ENCODE assay signal across 9 cellular contexts in genomic region chr6:35240838-35241801, GRCh38. TPM values are rescaled to one million over a fixed set of nuclear protein-coding genes. Genes with fewer than 3 reads are reported as not detected.
DNase-seq lines count a peak whose midpoint lies in the region; ATAC-seq, FAIRE-seq and TF ChIP-seq lines count a peak whose summit lies in the region.
"Had no signal": no experiment of that assay in that cellular context is flagged by ENCODE, and none has a peak within 500 bp of the region (broad histone marks: within the 10 kb centered on the region; RNA-seq: fewer than 3 reads in every experiment).

No MANE protein-coding gene starts in this region.

- H3K9me3 Mint-ChIP-seq in CD8-positive, alpha-beta T cell, result no peaks in the 10 kb centered on the region
- no peaks in the 10 kb centered on the region for H3K9me3 Mint-ChIP-seq in mesothelial cell of epicardium
- H3K9me3 Mint-ChIP-seq: IgD-negative memory B cell had no signal

- no peak overlapping the region for H3K4me3 ChIP-seq in CD8-positive, alpha-beta T cell (ENCODE audit: low read depth, low read length)
- H3K4me3 ChIP-seq in HEK293 (ENCODE audit: low read depth, low read length) (no peak overlapping the region), H1 (ENCODE audit: extremely low read depth in 1 of 4, insufficient read depth in 2 of 4, low read depth in 3 of 4, low read length in 4 of 4) (no peak overlapping the region)

- H4K5ac ChIP-seq in H1 (ENCODE audit: insufficient read length, low read depth, low read length), result no peak overlapping the region

- H3K79me2 ChIP-seq in H1 (ENCODE audit: control insufficient read depth in 1 of 2, insufficient read depth in 2 of 2, low read length in 2 of 2), result no peaks in the 10 kb centered on the region

- H3K4me2 ChIP-seq in H1 (ENCODE audit: insufficient read depth in 1 of 2, low read depth in 2 of 2, low read length in 2 of 2), result peak overlapping the region in 1 of 2 experiments; percentile 4; a peak in 1 of 4 replicates

- CTCF ChIA-PET in CD8-positive, alpha-beta T cell (lab: Charles Lee), result interaction anchor here (0.6 to 3.8 kb wide), 44 partner anchors 9 to 1078 kb away, joined by 3 to 70 read pairs (median 3); partner anchors contain the start of gene RPL10A
- CTCF ChIA-PET in HEK293 (lab: Yijun Ruan, JAX), result interaction anchor here (0.6 to 9.4 kb wide), 68 partner anchors 8 to 1045 kb away, joined by 3 to 191 read pairs (median 3); partner anchors contain the start of genes SCUBE3, TCP11 and ZNF76
- CTCF ChIA-PET in H1 (lab: Charles Lee; ENCODE audit: partially characterized antibody), result interaction anchor here (0.7 to 9.6 kb wide), 50 partner anchors 9 to 569 kb away, joined by 3 to 143 read pairs (median 7); partner anchors contain the start of genes SCUBE3, TCP11 and ZNF76

- H3K4ac ChIP-seq in H1 (replicated peaks; ENCODE audit: insufficient read length, low read depth, low read length), result no peak overlapping the region

- no peaks in the 10 kb centered on the region for H3K27me3 Mint-ChIP-seq in CD8-positive, alpha-beta T cell (ENCODE audit: low read depth)
- H3K27me3 Mint-ChIP-seq in mesothelial cell of epicardium (ENCODE audit: low read depth), result no peaks in the 10 kb centered on the region
- H3K27me3 Mint-ChIP-seq: IgD-negative memory B cell had no signal

- TF ChIP-seq EP300 in H1 (IDR thresholded peaks at IDR 0.05; ENCODE audit: borderline replicate concordance in 1 of 2, low read depth in 2 of 2, low read length in 2 of 2), result no peak

- no peaks in the 10 kb centered on the region for H3K23me2 ChIP-seq in H1 (ENCODE audit: low read depth, low read length)

- no peak overlapping the region for H3K4me3 Mint-ChIP-seq in CD8-positive, alpha-beta T cell
- no peak overlapping the region for H3K4me3 Mint-ChIP-seq in mesothelial cell of epicardium
- H3K4me3 Mint-ChIP-seq: IgD-negative memory B cell had no signal

- TF ChIP-seq CTCF in CD8-positive, alpha-beta T cell (IDR thresholded peaks at IDR 0.05), result peak; percentile 100
- TF ChIP-seq CTCF in HEK293 (tag by site-specific recombination; IDR thresholded peaks at IDR 0.05) (peak; percentile 96), H1 (IDR thresholded peaks at IDR 0.05; ENCODE audit: control extremely low read depth in 1 of 3, insufficient read depth in 1 of 3, low read depth in 1 of 3, low read length in 3 of 3) (peak; percentile 93 to 97 (median 95)), mesothelial cell of epicardium (IDR thresholded peaks at IDR 0.05; ENCODE audit: unreplicated experiment) (peak; percentile 95)

- H3K36me3 ChIP-seq in CD8-positive, alpha-beta T cell (ENCODE audit: insufficient read depth, low read length), result no peaks in the 10 kb centered on the region
- H3K36me3 ChIP-seq in HEK293 (ENCODE audit: control insufficient read depth in 2 of 2, insufficient read depth in 1 of 2, low read length in 2 of 2) (peaks cover 0 to 66% of the 10 kb centered on the region in 2 experiments; a peak in 1 of 3 replicates), H1 (ENCODE audit: control insufficient read depth in 2 of 4, insufficient read depth in 4 of 4, low read length in 3 of 4) (no peaks in the 10 kb centered on the region)

- no peak overlapping the region for H2BK20ac ChIP-seq in H1 (ENCODE audit: low read length)

- no peak overlapping the region for H2BK120ac ChIP-seq in H1 (replicated peaks; ENCODE audit: low read depth, low read length)

- H2AFZ ChIP-seq in H1 (ENCODE audit: low read length), result no peak overlapping the region

- H3K27me3 ChIP-seq in CD8-positive, alpha-beta T cell (ENCODE audit: insufficient read depth, low read length), result no peaks in the 10 kb centered on the region
- H3K27me3 ChIP-seq in H1 (replicated peaks in 1 of 4; ENCODE audit: control insufficient read depth in 3 of 4, extremely low read depth in 1 of 4, insufficient read depth in 3 of 4, low read length in 3 of 4), result peaks cover 2 to 28% (median 22%) of the 10 kb centered on the region in 4 experiments

- no peak overlapping the region for H4K91ac ChIP-seq in H1 (replicated peaks; ENCODE audit: insufficient read length, low read length)

- ATAC-seq in CD8-positive, alpha-beta T cell, result peak; percentile 90
- no peak for ATAC-seq in GM19035 (IDR thresholded peaks at IDR 0.05; ENCODE audit: unreplicated experiment)

- no peak overlapping the region for H2BK12ac ChIP-seq in H1 (ENCODE audit: low read depth, low read length)

- intact Hi-C loops in CD8-positive, alpha-beta T cell (cut with DNase I, micrococcal nuclease), result loop anchor here in 1 of 2 experiments (1.0 to 10.0 kb wide), 4 partner anchors 94 to 1076 kb away; no protein-coding TSS in a partner anchor

- H3K36me3 Mint-ChIP-seq in CD8-positive, alpha-beta T cell, result peaks cover 22% of the 10 kb centered on the region
- H3K36me3 Mint-ChIP-seq in mesothelial cell of epicardium, result peaks cover 14% of the 10 kb centered on the region

- no peak overlapping the region for H3K23ac ChIP-seq in H1 (ENCODE audit: insufficient read length)

- peak; percentile 99 for TF ChIP-seq RAD21 in H1 (IDR thresholded peaks at IDR 0.05 in 1 of 2, conservative IDR thresholded peaks at IDR 0.05 in 1 of 2; ENCODE audit: low read depth in 2 of 2, low read length in 2 of 2)

- H3K4me1 Mint-ChIP-seq in CD8-positive, alpha-beta T cell (ENCODE audit: low read depth), result peaks cover 3% of the 10 kb centered on the region
- peaks cover 35% of the 10 kb centered on the region for H3K4me1 Mint-ChIP-seq in mesothelial cell of epicardium

- DNase-seq in CD8-positive, alpha-beta T cell, result peak; percentile 56 to 83 (median 67)
- DNase-seq in NCI-H774 (lab: John Stamatoyannopoulos, UW), result peak; percentile 50
- peak; percentile 37 to 58 for DNase-seq in activated CD8-positive, alpha-beta memory T cell treated with anti-CD3 and anti-CD28 coated beads for 1 hour (ENCODE audit: extremely low read depth in 1 of 2, low read depth in 1 of 2)
- peak; percentile 64 to 97 for DNase-seq in H1 (ENCODE audit: low read depth in 1 of 2, low spot score in 2 of 2)
- DNase-seq in mesothelial cell of epicardium (ENCODE audit: low spot score in 2 of 2, unreplicated experiment in 2 of 2), result peak; percentile 65 to 91
- peak; percentile 32 to 53 for DNase-seq in stimulated activated CD8-positive, alpha-beta memory T cell treated with anti-CD3 and anti-CD28 coated beads, Interleukin-4, amount 100 ng/mL, for 1 hour (ENCODE audit: low read depth in 2 of 2, low spot score in 1 of 2)

- H3K4me1 ChIP-seq in CD8-positive, alpha-beta T cell (ENCODE audit: insufficient read depth, low read length), result no peaks in the 10 kb centered on the region
- H3K4me1 ChIP-seq in HEK293 (ENCODE audit: control insufficient read depth, insufficient read depth, low read length) (no peaks in the 10 kb centered on the region), H1 (replicated peaks in 1 of 4; ENCODE audit: control insufficient read depth in 3 of 4, insufficient read depth in 4 of 4, low read length in 3 of 4) (peaks cover 11 to 40% (median 21%) of the 10 kb centered on the region in 4 experiments)

- H2AK5ac ChIP-seq in H1 (ENCODE audit: low read depth, low read length), result no peak overlapping the region

- H3K14ac ChIP-seq in H1 (ENCODE audit: insufficient read length), result no peak overlapping the region

- H3K79me1 ChIP-seq in H1 (ENCODE audit: low read depth, low read length), result no peaks in the 10 kb centered on the region

- H3K18ac ChIP-seq in H1 (ENCODE audit: extremely low read depth, low read length), result no peak overlapping the region

- H4K20me1 ChIP-seq in H1 (replicated peaks in 1 of 2; ENCODE audit: control insufficient read depth in 1 of 2, insufficient read depth in 2 of 2, low read length in 2 of 2), result peaks cover 23 to 28% of the 10 kb centered on the region in 2 experiments

- no peak overlapping the region for H3K9ac ChIP-seq in H1 (replicated peaks in 1 of 4; ENCODE audit: extremely low read depth in 1 of 4, low read depth in 3 of 4, low read length in 3 of 4)

- POLR2A ChIA-PET in CD8-positive, alpha-beta T cell (lab: Charles Lee), result interaction anchor here (0.9 to 1.1 kb wide), 2 partner anchors 9 to 18 kb away, joined by 3 read pairs; partner anchors contain the start of gene ZNF76
- POLR2A ChIA-PET in HEK293 (lab: Yijun Ruan, JAX), result interaction anchor here (0.7 to 1.1 kb wide), 4 partner anchors 9 to 94 kb away, joined by 3 to 4 read pairs (median 3); partner anchors contain the start of gene ZNF76
- POLR2A ChIA-PET in H1 (lab: Charles Lee; ENCODE audit: partially characterized antibody), result interaction anchor here (0.9 to 2.0 kb wide), 10 partner anchors 9 to 484 kb away, joined by 3 to 12 read pairs (median 4); partner anchors contain the start of genes SNRPC and ZNF76

- 50% methylated on average over 12 of the region's 12 CpGs; no CpG with 5 or more reads in 1 of the 2 experiments for WGBS in H1 (ENCODE audit: extremely low coverage in 1 of 2, insufficient coverage in 1 of 2, insufficient read length in 1 of 2, insufficient replicate concordance in 2 of 2, low coverage in 1 of 2, low lambda C conversion rate in 2 of 2, missing lambda C conversion rate in 1 of 2), 2 experiments

- H4K8ac ChIP-seq in H1 (ENCODE audit: extremely low read depth, insufficient read depth, low read length), result no peak overlapping the region

- H3K56ac ChIP-seq in H1 (replicated peaks; ENCODE audit: insufficient read length, low read depth, low read length), result no peak overlapping the region

- no peak overlapping the region for H2BK15ac ChIP-seq in H1 (ENCODE audit: low read length)

- H3K27ac ChIP-seq in CD8-positive, alpha-beta T cell (ENCODE audit: low read depth, low read length), result no peak overlapping the region
- H3K27ac ChIP-seq in HEK293 (ENCODE audit: extremely low read depth, low read depth, low read length) (no peak overlapping the region), H1 (ENCODE audit: low read depth, low read length) (no peak overlapping the region)

- H2BK5ac ChIP-seq in H1 (ENCODE audit: low read depth, low read length), result no peak overlapping the region

- no peak overlapping the region for H3K27ac Mint-ChIP-seq in CD8-positive, alpha-beta T cell
- H3K27ac Mint-ChIP-seq in mesothelial cell of epicardium, result peak overlapping the region; percentile 71

- H3K9me3 ChIP-seq in CD8-positive, alpha-beta T cell (ENCODE audit: low read length), result no peaks in the 10 kb centered on the region
- H3K9me3 ChIP-seq in HEK293 (ENCODE audit: control insufficient read depth, insufficient read depth, low read depth, low read length) (no peaks in the 10 kb centered on the region), H1 (ENCODE audit: insufficient read depth in 2 of 2, low read depth in 1 of 2, low read length in 1 of 2) (no peaks in the 10 kb centered on the region)

- peak; percentile 82 for FAIRE-seq in H1 (lab: Jason Lieb, UNC)

- TF ChIP-seq POLR2A in H1 (IDR thresholded peaks at IDR 0.05; ENCODE audit: control extremely low read depth in 1 of 2, low read depth in 2 of 2, low read length in 2 of 2), result no peak

RNA-seq across cellular contexts. Expression of gene ZNF76, which starts 18.4 kb away (rescaled TPM):
- total RNA-seq in CD8-positive, alpha-beta T cell, result 10 to 100 TPM; 54.6 to 57.8 TPM
- total RNA-seq in H1 (2021; fragmentation: NEBNext Ultra II Directional; extraction: Animal tissue kit (Norgen Biotek cat#: 25700)), result 17.9 and 18.3 TPM in 2 replicates
- polyA plus RNA-seq in H1 (2011; rRNA removed), result 23.9 and 27.2 TPM in 2 replicates
- 26.3 TPM for polyA plus RNA-seq in H1 (2011; cell fraction: cytosol; rRNA removed)
- 101 TPM for polyA plus RNA-seq in H1 (2011; cell fraction: nucleus; rRNA removed)
- polyA plus RNA-seq in H1 (2012, experiment 1 of 2), result 16.9 to 28.4 TPM (median 27.4 TPM) in 4 replicates
- polyA plus RNA-seq in H1 (2012, experiment 2 of 2), result 17.7 TPM
- polyA plus RNA-seq in H1 (2013, experiment 1 of 2), result 10.3 TPM
- 8.7 TPM for polyA plus RNA-seq in H1 (2013, experiment 2 of 2)
- polyA minus RNA-seq in H1 (2011; rRNA and poly(A)+ RNA removed), result 29.7 and 33.8 TPM in 2 replicates
- polyA minus RNA-seq in H1 (2011; cell fraction: cytosol; rRNA and poly(A)+ RNA removed), result 9.7 TPM
- polyA minus RNA-seq in H1 (2011; cell fraction: nucleus; rRNA and poly(A)+ RNA removed), result 19.5 TPM
- 56.6 to 58.3 TPM (median 56.9 TPM) in 3 replicates for total RNA-seq in mesothelial cell of epicardium

RNA-seq across cellular contexts. Expression of gene SCUBE3, which starts 27.4 kb away (rescaled TPM):
- not detected for total RNA-seq in CD8-positive, alpha-beta T cell
- 1.0 TPM in 2 replicates for total RNA-seq in H1 (2021; fragmentation: NEBNext Ultra II Directional; extraction: Animal tissue kit (Norgen Biotek cat#: 25700))
- polyA plus RNA-seq in H1 (2011; rRNA removed), result 0.80 and 1.1 TPM in 2 replicates
- polyA plus RNA-seq in H1 (2011; cell fraction: cytosol; rRNA removed), result 0.89 TPM
- polyA plus RNA-seq in H1 (2011; cell fraction: nucleus; rRNA removed), result 3.3 TPM
- polyA plus RNA-seq in H1 (2012, experiment 1 of 2), result 1.1 to 1.3 TPM (median 1.1 TPM) in 4 replicates
- polyA plus RNA-seq in H1 (2012, experiment 2 of 2), result 0.35 TPM
- polyA plus RNA-seq in H1 (2013, experiment 1 of 2), result 0.53 TPM
- 0.52 TPM for polyA plus RNA-seq in H1 (2013, experiment 2 of 2)
- 1.9 and 2.0 TPM in 2 replicates for polyA minus RNA-seq in H1 (2011; rRNA and poly(A)+ RNA removed)
- polyA minus RNA-seq in H1 (2011; cell fraction: cytosol; rRNA and poly(A)+ RNA removed), result 1.2 TPM
- 1.5 TPM for polyA minus RNA-seq in H1 (2011; cell fraction: nucleus; rRNA and poly(A)+ RNA removed)
- 51.9 to 54.8 TPM (median 53.2 TPM) in 3 replicates for total RNA-seq in mesothelial cell of epicardium

RNA-seq across cellular contexts. Expression of gene DEF6, which starts 56.5 kb away (rescaled TPM):
- total RNA-seq in CD8-positive, alpha-beta T cell, result 100 to 1,000 TPM; 172 to 182 TPM
- 4.1 and 4.5 TPM in 2 replicates for total RNA-seq in H1 (2021; fragmentation: NEBNext Ultra II Directional; extraction: Animal tissue kit (Norgen Biotek cat#: 25700))
- polyA plus RNA-seq in H1 (2011; rRNA removed), result 3.3 and 4.8 TPM in 2 replicates
- 7.2 TPM for polyA plus RNA-seq in H1 (2011; cell fraction: cytosol; rRNA removed)
- polyA plus RNA-seq in H1 (2011; cell fraction: nucleus; rRNA removed), result 10.3 TPM
- polyA plus RNA-seq in H1 (2012, experiment 1 of 2), result 2.7 to 5.1 TPM (median 4.5 TPM) in 4 replicates
- polyA plus RNA-seq in H1 (2012, experiment 2 of 2), result 2.9 TPM
- 4.4 TPM for polyA plus RNA-seq in H1 (2013, experiment 1 of 2)
- 4.6 TPM for polyA plus RNA-seq in H1 (2013, experiment 2 of 2)
- polyA minus RNA-seq in H1 (2011; rRNA and poly(A)+ RNA removed), result 2.3 and 3.5 TPM in 2 replicates
- polyA minus RNA-seq in H1 (2011; cell fraction: cytosol; rRNA and poly(A)+ RNA removed), result 1.6 TPM
- polyA minus RNA-seq in H1 (2011; cell fraction: nucleus; rRNA and poly(A)+ RNA removed), result 3.0 TPM
- total RNA-seq in mesothelial cell of epicardium, result 9.3 to 11.3 TPM (median 9.7 TPM) in 3 replicates

Comparison
In these comparisons a context has a peak if more than half of its experiments do, and no peak if none do; other contexts are left out.
1. RNA of gene SCUBE3, which starts 27.4 kb away (total RNA-seq): 51.9 to 54.8 TPM in mesothelial cell of epicardium; 1.0 TPM in H1 and not detected in CD8-positive, alpha-beta T cell; every median in the first group is over 10 times any median in the second.
2. RNA of gene DEF6, which starts 56.5 kb away (total RNA-seq): 172 to 182 TPM in CD8-positive, alpha-beta T cell; 9.3 to 11.3 TPM in mesothelial cell of epicardium and 4.1 to 4.5 TPM in H1; every median in the first group is over 10 times any median in the second.
3. Peak in every context shown above with its lines, with median percentiles within 50 percentile points of each other: DNase-seq and CTCF ChIP-seq.